19 cellular contexts compared by ENCODE assay signal in the genomic region with DNA sequence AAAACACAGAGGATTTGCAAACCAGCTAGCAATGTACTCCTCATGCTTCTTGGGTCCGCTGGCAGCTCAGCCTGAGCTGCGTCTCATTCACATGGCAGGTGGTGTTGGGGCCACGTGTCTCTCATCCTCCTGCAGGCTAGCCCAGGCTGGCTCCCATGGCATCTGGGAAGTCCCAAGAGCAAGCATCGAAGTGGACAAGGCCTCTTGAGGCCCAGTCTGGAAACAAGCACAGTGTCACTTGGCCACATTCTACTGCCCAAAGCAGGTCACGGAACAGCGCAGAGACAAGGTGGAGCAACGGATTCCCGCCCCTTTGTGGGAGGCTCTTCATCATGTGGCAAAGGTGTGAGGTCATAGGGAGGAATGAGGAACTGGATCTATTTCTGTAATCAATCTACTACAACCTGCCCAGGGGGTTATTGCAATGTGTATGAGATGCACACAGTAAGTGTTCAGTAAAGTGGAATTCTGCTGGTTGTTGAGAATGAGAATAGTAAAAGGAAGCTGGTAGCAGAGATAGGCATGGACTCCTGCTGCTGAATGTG.
DNase-seq lines count a peak whose midpoint lies in the region; ATAC-seq, FAIRE-seq and TF ChIP-seq lines count a peak whose summit lies in the region.
"Had no signal": no experiment of that assay in that cellular context is flagged by ENCODE, and none has a peak within 500 bp of the region (broad histone marks: within the 10 kb centered on the region; RNA-seq: fewer than 3 reads in every experiment).

No MANE protein-coding gene starts in this region.

- intact Hi-C loops in K562 (cut with micrococcal nuclease) = no loop called here

- no peak for TF ChIP-seq EP300 in K562 (IDR thresholded peaks at IDR 0.05; ENCODE audit: low read length)

- H3K27ac ChIP-seq in K562 (ENCODE audit: extremely low read depth, low read depth, low read length) = no peak overlapping the region
- H3K27ac ChIP-seq: SJSA1 had no signal

- H3K9ac ChIP-seq in K562 (ENCODE audit: insufficient read depth in 1 of 2, low read depth in 2 of 2, low read length in 2 of 2) = no peak overlapping the region

- no peaks in the 10 kb centered on the region for H3K79me2 ChIP-seq in K562 (ENCODE audit: control insufficient read depth, insufficient read depth, low read length)

- H3K4me1 ChIP-seq in K562 (replicated peaks in 1 of 2; ENCODE audit: control insufficient read depth in 2 of 2, insufficient read depth in 2 of 2, low read length in 2 of 2) = peaks cover 0 to under 1% of the 10 kb centered on the region in 2 experiments; a peak in 2 of 5 replicates

- CTCF ChIA-PET in K562 (lab: Yijun Ruan, JAX; ENCODE audit: low intra/inter-chr PET ratio) = no interaction called here

- POLR2A ChIA-PET in K562 (lab: Yijun Ruan, JAX) = interaction anchor here (0.8 kb wide), 1 partner anchor 40 kb away, joined by 4 read pairs; no protein-coding TSS in a partner anchor

- in situ Hi-C loops in K562 (cut with MboI) = no loop called here

- TF ChIP-seq RAD21 in K562 (CRISPR knock-in tag; conservative IDR thresholded peaks at IDR 0.05 in 1 of 2, IDR thresholded peaks at IDR 0.05 in 1 of 2) = no peak

- no peak overlapping the region for H2AFZ ChIP-seq in K562 (ENCODE audit: low read depth, low read length)
- H2AFZ ChIP-seq: GM23338 had no signal

- H3K27me3 ChIP-seq in K562 (ENCODE audit: control insufficient read depth in 2 of 2, insufficient read depth in 2 of 2, low read length in 2 of 2) = peaks cover 0 to 11% of the 10 kb centered on the region in 2 experiments; a peak in 2 of 5 replicates

- 0% methylated on average over 8 of the region's 8 CpGs for WGBS in K562 (ENCODE audit: insufficient coverage, low coverage, missing lambda C conversion rate)

- TF ChIP-seq POLR2A in K562 (conservative IDR thresholded peaks at IDR 0.05) = no peak

- no TSS peak for BruUV-seq in K562 (replicated peaks; lab: Mats Ljungman, UMichigan)

- H4K20me1 ChIP-seq in K562 (replicated peaks; ENCODE audit: control insufficient read depth, insufficient read depth, low read length) = no peaks in the 10 kb centered on the region

- FAIRE-seq in K562 (lab: Jason Lieb, UNC) = no peak
- FAIRE-seq: GM12878, GM19239 had no signal

- no peaks in the 10 kb centered on the region for H3K9me3 ChIP-seq in K562 (replicated peaks; ENCODE audit: control insufficient read depth, insufficient read depth, low read depth, low read length)
- H3K9me3 ChIP-seq: SJSA1 had no signal

- no peaks in the 10 kb centered on the region for H3K9me1 ChIP-seq in K562 (ENCODE audit: control insufficient read depth, insufficient read depth, low read length)

- H3K36me3 ChIP-seq in K562 (ENCODE audit: control insufficient read depth, insufficient read depth, low read length) = no peaks in the 10 kb centered on the region
- H3K36me3 ChIP-seq: SJSA1 had no signal

- ATAC-seq in K562 = no peak
- ATAC-seq: GM12878, GM23338 had no signal

- peak; percentile 6 for DNase-seq in NOMO-1 treated with DMSO at 0.1 percent for 48 hours (lab: John Stamatoyannopoulos, UW; ENCODE audit: unreplicated experiment)
- no peak for DNase-seq in NOMO-1 (lab: John Stamatoyannopoulos, UW; ENCODE audit: unreplicated experiment in 2 of 2)
- DNase-seq in K562 (ENCODE audit: extremely low read depth in 1 of 4, low spot score in 3 of 4) = no peak
- peak; percentile 66 for DNase-seq in mucosa of gallbladder (ENCODE audit: low spot score)
- DNase-seq in GM19240 (ENCODE audit: insufficient read length, low spot score) = no peak
- no peak for DNase-seq in SIG-M5 treated with dmso at 0.1 percent for 504 hours (lab: John Stamatoyannopoulos, UW; ENCODE audit: unreplicated experiment)
- no peak for DNase-seq in SHP77 treated with DMSO at 0.1 percent for 48 hours (lab: John Stamatoyannopoulos, UW)
- DNase-seq: ACHN; C1 segment of cervical spinal cord; CD8-positive, alpha-beta memory T cell; KG1; NCI-H1048; NCI-H2029; NCI-H510A treated with DMSO at 0.1 percent for 48 hours; T-helper 2 cell had no signal

- TF ChIP-seq CTCF in K562 (IDR thresholded peaks at IDR 0.05 in 2 of 3, conservative IDR thresholded peaks at IDR 0.05 in 1 of 3; ENCODE audit: insufficient read depth in 2 of 3, low read depth in 1 of 3, low read length in 3 of 3) = no peak

- H3K4me2 ChIP-seq in K562 (ENCODE audit: insufficient read depth, low read length) = no peak overlapping the region
- H3K4me2 ChIP-seq: GM23338 had no signal

- no peak overlapping the region for H3K4me3 ChIP-seq in K562
- H3K4me3 ChIP-seq: GM12878, GM23338, SJSA1 had no signal

TF ChIP-seq in K562, 482 proteins besides CTCF, POLR2A, EP300 and RAD21:
- TF ChIP-seq SPI1 (IDR thresholded peaks at IDR 0.05; ENCODE audit: borderline replicate concordance, low read depth, low read length) (peak; percentile 47), NFATC3 (IDR thresholded peaks at IDR 0.05) (no peak)

Comparison
In these comparisons a context has a peak if more than half of its experiments do, and no peak if none do; other contexts are left out.
1. DNase-seq: peak in NOMO-1 treated with DMSO at 0.1 percent for 48 hours (single experiment) and mucosa of gallbladder (single experiment); none in NOMO-1 (0 of 2), K562 (0 of 4), GM19240 (single experiment), SIG-M5 treated with dmso at 0.1 percent for 504 hours (single experiment) and SHP77 treated with DMSO at 0.1 percent for 48 hours (single experiment).